ENCODE assay signal across 18 cellular contexts in genomic region chr1:231386472-231386871, GRCh38. TPM values are rescaled to one million over a fixed set of nuclear protein-coding genes. Genes with fewer than 3 reads are reported as not detected.
DNase-seq lines count a peak whose midpoint lies in the region; ATAC-seq, FAIRE-seq and TF ChIP-seq lines count a peak whose summit lies in the region.
"Had no signal": no experiment of that assay in that cellular context is flagged by ENCODE, and none has a peak within 500 bp of the region (broad histone marks: within the 10 kb centered on the region; RNA-seq: fewer than 3 reads in every experiment).

No MANE protein-coding gene starts in this region.

- ATAC-seq in A549 (no peak), PC-3 (no peak), left lobe of liver (peak; percentile 46), left ventricle myocardium superior (no peak)
- ATAC-seq: CD8-positive, alpha-beta T cell; HCT116 had no signal

- TF ChIP-seq RAD21 in A549 (conservative IDR thresholded peaks at IDR 0.05 in 1 of 2, IDR thresholded peaks at IDR 0.05 in 1 of 2): no peak

- peaks cover 94% of the 10 kb centered on the region for H3K79me2 ChIP-seq in PC-3 (ENCODE audit: low read length)

- TF ChIP-seq POLR2A in A549 (IDR thresholded peaks at IDR 0.05; ENCODE audit: low read length): no peak

- H4K20me1 ChIP-seq in PC-3 (ENCODE audit: low read length): peaks cover 12% of the 10 kb centered on the region; the same call in 1 of the 2 replicates

- no peak for FAIRE-seq in A549 (lab: Jason Lieb, UNC)
- FAIRE-seq: D721Med, G401.6, GM12891, H54 had no signal

- H3K27ac ChIP-seq in A549 (peak overlapping the region; percentile 4 to 57; a peak in 4 of 6 replicates), PC-3 (ENCODE audit: low read length) (peak overlapping the region; percentile 68)
- H3K27ac ChIP-seq: GM23248 had no signal

- POLR2A ChIA-PET in A549 (lab: Yijun Ruan, JAX): no interaction called here
- POLR2A ChIA-PET in PC-3 (lab: Charles Lee; ENCODE audit: unreplicated experiment): no interaction called here

- H3K9me2 ChIP-seq in PC-3 (replicated peaks; ENCODE audit: low read length): no peaks in the 10 kb centered on the region

- intact Hi-C loops in PC-3 (cut with micrococcal nuclease) (no loop called here), left ventricle myocardium superior (cut with micrococcal nuclease) (no loop called here)

- TF ChIP-seq EP300 in A549 (IDR thresholded peaks at IDR 0.05): no peak

- TF ChIP-seq CTCF in A549 (IDR thresholded peaks at IDR 0.05) (no peak), PC-3 (conservative IDR thresholded peaks at IDR 0.05; ENCODE audit: low read depth, low read length) (no peak)

- no peak overlapping the region for H3K4me3 ChIP-seq in A549
- no peak overlapping the region for H3K4me3 ChIP-seq in PC-3 (ENCODE audit: low read length)
- H3K4me3 ChIP-seq: GM23248 had no signal

- H3F3A ChIP-seq in PC-3 (ENCODE audit: low read length, unreplicated experiment): peaks cover 5% of the 10 kb centered on the region

- H3K4me1 ChIP-seq in A549: peaks cover 97% of the 10 kb centered on the region
- peaks cover 54% of the 10 kb centered on the region for H3K4me1 ChIP-seq in PC-3 (ENCODE audit: insufficient read depth, low read length)

- BruUV-seq in PC-3 (replicated peaks; lab: Mats Ljungman, UMichigan): no TSS peak

- no peak overlapping the region for H2AFZ ChIP-seq in PC-3 (ENCODE audit: low read length)
- H2AFZ ChIP-seq: GM23248 had no signal

- H3K36me3 ChIP-seq in PC-3 (ENCODE audit: low read depth, low read length): no peaks in the 10 kb centered on the region

- DNase-seq in A549 (ENCODE audit: low read depth in 1 of 2, low spot score in 1 of 2) (no peak), PC-3 (no peak), left lobe of liver (ENCODE audit: low spot score) (no peak), renal cortical epithelial cell (ENCODE audit: low read depth) (peak; percentile 33), left ventricle myocardium superior (no peak), dedifferentiated amniotic fluid mesenchymal stem cell (ENCODE audit: extremely low spot score) (no peak)
- DNase-seq in activated CD8-positive, alpha-beta memory T cell treated with anti-CD3 and anti-CD28 coated beads, Interleukin-2, amount 50 U/mL, for 48 hours: no peak
- DNase-seq: CD8-positive, alpha-beta T cell; COR-L47; DMS153; DMS79 treated with DMSO at 0.1 percent for 48 hours; EL; GM23248 had no signal

- no peaks in the 10 kb centered on the region for H3K27me3 ChIP-seq in PC-3 (ENCODE audit: low read length)

- H3K9ac ChIP-seq in PC-3 (ENCODE audit: low read length): no peak overlapping the region
- H3K9ac ChIP-seq: GM23248 had no signal

- CTCF ChIA-PET in A549 (lab: Yijun Ruan, JAX) (interaction anchor here (1.3 to 2.5 kb wide), 3 partner anchors 9 to 29 kb away, joined by 4 to 8 read pairs (median 7); no protein-coding TSS in a partner anchor), PC-3 (lab: Charles Lee) (no interaction called here)

- H3K9me3 ChIP-seq in A549: no peaks in the 10 kb centered on the region
- no peaks in the 10 kb centered on the region for H3K9me3 ChIP-seq in PC-3 (ENCODE audit: low read length)

- H3K4me2 ChIP-seq in A549 (peak overlapping the region; percentile 43), PC-3 (ENCODE audit: low read length) (no peak overlapping the region; the same call in 1 of the 2 replicates)

TF ChIP-seq in A549, 52 proteins besides CTCF, POLR2A, EP300 and RAD21:
- TF ChIP-seq HOXB13 (CRISPR knock-in tag; IDR thresholded peaks at IDR 0.05; ENCODE audit: low read depth) (no peak), GATA3 (IDR thresholded peaks at IDR 0.05; ENCODE audit: borderline replicate concordance) (peak; percentile 32; the same call in 1 of the 2 replicates), CEBPB (IDR thresholded peaks at IDR 0.05) (peak in 1 of 2 experiments; percentile 15; a peak in 1 of 4 replicates), HEYL (CRISPR knock-in tag; IDR thresholded peaks at IDR 0.05) (no peak)
- TF ChIP-seq, protein P1, sequence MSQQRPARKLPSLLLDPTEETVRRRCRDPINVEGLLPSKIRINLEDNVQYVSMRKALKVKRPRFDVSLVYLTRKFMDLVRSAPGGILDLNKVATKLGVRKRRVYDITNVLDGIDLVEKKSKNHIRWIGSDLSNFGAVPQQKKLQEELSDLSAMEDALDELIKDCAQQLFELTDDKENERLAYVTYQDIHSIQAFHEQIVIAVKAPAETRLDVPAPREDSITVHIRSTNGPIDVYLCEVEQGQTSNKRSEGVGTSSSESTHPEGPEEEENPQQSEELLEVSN (IDR thresholded peaks at IDR 0.05; ENCODE audit: borderline replicate concordance, low read depth): no peak

RNA-seq across cellular contexts. Expression of gene EGLN1, which starts 35.6 kb away (rescaled TPM):
- polyA plus RNA-seq in A549 (2011; rRNA removed) (114 and 156 TPM in 2 replicates), A549 (2017; fragmentation: RNase III; extraction: RNeasy Plus Mini Kit Qiagen cat#74134 plus additional on column Dnase treatment) (55.2 to 58.7 TPM (median 57.7 TPM) in 3 replicates)
- polyA plus RNA-seq in A549 (2012; cell fraction: cytosol; rRNA removed): 21.0 and 24.8 TPM in 2 replicates
- polyA plus RNA-seq in A549 (2012; cell fraction: nucleus; rRNA removed): 13.2 and 15.3 TPM in 2 replicates
- 48.9 and 52.9 TPM in 2 replicates for polyA minus RNA-seq in A549 (2011; rRNA and poly(A)+ RNA removed)
- total RNA-seq in PC-3 (2014; rRNA removed) (37.0 and 44.9 TPM in 2 replicates), left lobe of liver (23.6 TPM), renal cortical epithelial cell (115 and 142 TPM in 2 replicates), left ventricle myocardium superior (79.8 TPM)

RNA-seq across cellular contexts. Expression of gene SPRTN, which starts 48.4 kb away (rescaled TPM):
- polyA plus RNA-seq in A549 (2011; rRNA removed): 17.9 and 21.0 TPM in 2 replicates
- 13.4 and 18.0 TPM in 2 replicates for polyA plus RNA-seq in A549 (2012; cell fraction: cytosol; rRNA removed)
- 11.7 and 15.3 TPM in 2 replicates for polyA plus RNA-seq in A549 (2012; cell fraction: nucleus; rRNA removed)
- polyA plus RNA-seq in A549 (2017; fragmentation: RNase III; extraction: RNeasy Plus Mini Kit Qiagen cat#74134 plus additional on column Dnase treatment): 14.0 to 16.0 TPM (median 14.4 TPM) in 3 replicates
- 29.9 and 31.7 TPM in 2 replicates for polyA minus RNA-seq in A549 (2011; rRNA and poly(A)+ RNA removed)
- 17.1 and 27.8 TPM in 2 replicates for total RNA-seq in PC-3 (2014; rRNA removed)
- total RNA-seq in left lobe of liver: 7.0 TPM
- total RNA-seq in renal cortical epithelial cell: 14.1 and 20.4 TPM in 2 replicates
- total RNA-seq in left ventricle myocardium superior: 6.6 TPM

RNA-seq across cellular contexts. Expression of gene EXOC8, which starts 48.8 kb away (rescaled TPM):
- polyA plus RNA-seq in A549 (2011; rRNA removed) (7.6 and 7.7 TPM in 2 replicates), A549 (2017; fragmentation: RNase III; extraction: RNeasy Plus Mini Kit Qiagen cat#74134 plus additional on column Dnase treatment) (8.9 to 10.1 TPM (median 9.8 TPM) in 3 replicates)
- polyA plus RNA-seq in A549 (2012; cell fraction: cytosol; rRNA removed): 2.1 and 2.3 TPM in 2 replicates
- polyA plus RNA-seq in A549 (2012; cell fraction: nucleus; rRNA removed): 2.8 and 3.6 TPM in 2 replicates
- 12.8 and 13.1 TPM in 2 replicates for polyA minus RNA-seq in A549 (2011; rRNA and poly(A)+ RNA removed)
- total RNA-seq in PC-3 (2014; rRNA removed) (14.0 and 14.9 TPM in 2 replicates), left lobe of liver (7.1 TPM), renal cortical epithelial cell (19.3 and 24.8 TPM in 2 replicates), left ventricle myocardium superior (11.1 TPM)
